ENCODE assay signal across 17 cellular contexts in the genomic region with DNA sequence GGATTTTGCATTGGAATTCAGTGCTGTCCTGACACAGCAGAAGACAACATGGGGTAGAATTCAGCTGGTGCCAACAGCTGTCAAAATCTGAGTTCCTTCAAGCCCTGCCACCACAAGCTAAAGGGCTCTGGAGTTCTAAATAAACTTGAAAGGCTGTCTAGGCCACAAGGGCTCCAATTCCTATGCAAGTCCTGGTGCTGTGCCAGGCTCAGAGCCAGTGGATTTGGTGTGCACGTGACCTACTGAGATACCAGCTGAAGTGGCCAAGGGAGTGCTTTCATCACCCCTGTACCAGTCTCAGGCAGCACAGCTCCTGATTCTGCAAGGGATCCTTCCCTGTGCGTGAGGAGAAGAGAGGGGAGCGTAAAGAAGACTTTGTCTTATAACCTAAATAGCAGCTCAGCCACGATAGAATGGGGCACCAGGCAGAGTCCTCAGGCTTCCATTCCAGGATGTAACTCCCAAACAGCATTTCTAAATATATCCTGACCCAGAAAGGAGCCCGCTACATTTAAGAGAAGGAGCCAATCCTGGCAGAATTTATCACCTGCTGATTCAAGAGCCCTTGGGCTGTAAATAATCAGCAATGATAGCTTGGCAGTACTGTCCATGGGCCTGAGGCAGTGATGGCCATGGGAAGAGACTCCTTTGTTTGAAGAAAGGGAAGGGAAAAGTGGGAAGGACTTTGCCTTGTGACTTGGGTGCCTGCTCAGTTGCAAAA.
"Had no signal": no experiment of that assay in that cellular context is flagged by ENCODE, and none has a peak within 500 bp of the region (broad histone marks: within the 10 kb centered on the region; RNA-seq: fewer than 3 reads in every experiment).

No MANE protein-coding gene starts in this region.

- H3K27me3 Mint-ChIP-seq: activated CD8-positive, alpha-beta T cell treated with anti-CD3 and anti-CD28 coated beads for 36 hours; stimulated activated naive CD8-positive, alpha-beta T cell treated with anti-CD3 and anti-CD28 coated beads, Interleukin-15, amount 100 ng/mL, for 72 hours had no signal

- H3K36me3 Mint-ChIP-seq: activated naive CD4-positive, alpha-beta T cell treated with anti-CD3 and anti-CD28 coated beads, Interleukin-2, amount 50 U/mL, for 72 hours; WTC11 had no signal

- DNase-seq: activated CD4-positive, alpha-beta T cell treated with anti-CD3 and anti-CD28 coated beads for 4 hours; activated CD8-positive, alpha-beta memory T cell treated with anti-CD3 and anti-CD28 coated beads, Interleukin-2, amount 50 U/mL, for 4 hours; activated CD8-positive, alpha-beta T cell treated with anti-CD3 and anti-CD28 coated beads for 36 hours; activated effector memory CD4-positive, alpha-beta T cell treated with anti-CD3 and anti-CD28 coated beads, Interleukin-2, amount 50 U/mL, for 16 hours; activated T-cell treated with anti-CD3 and anti-CD28 coated beads, Interleukin-2, amount 50 U/mL, for 48 hours; amniotic stem cell; brain microvascular endothelial cell; dermis blood vessel endothelial cell; endodermal cell; head of caudate nucleus; spleen; stimulated activated naive CD8-positive, alpha-beta T cell treated with anti-CD3 and anti-CD28 coated beads, Interleukin-15, amount 100 ng/mL, for 72 hours; T-helper 2 cell had no signal

- H3K27me3 ChIP-seq: brain microvascular endothelial cell, spleen had no signal

- H3K9me3 Mint-ChIP-seq: endodermal cell, WTC11 had no signal

- H3K4me3 ChIP-seq: prostate gland, spleen had no signal

- H3K9me3 ChIP-seq: prostate gland had no signal

- H3K4me1 ChIP-seq: prostate gland, spleen had no signal

- H3K27ac Mint-ChIP-seq: activated CD8-positive, alpha-beta T cell treated with anti-CD3 and anti-CD28 coated beads for 36 hours; activated naive CD4-positive, alpha-beta T cell treated with anti-CD3 and anti-CD28 coated beads, Interleukin-2, amount 50 U/mL, for 72 hours; endodermal cell; WTC11 had no signal

- ATAC-seq: activated CD8-positive, alpha-beta T cell treated with anti-CD3 and anti-CD28 coated beads for 36 hours; activated naive CD4-positive, alpha-beta T cell treated with anti-CD3 and anti-CD28 coated beads, Interleukin-2, amount 50 U/mL, for 72 hours; sciatic nerve; stimulated activated naive CD8-positive, alpha-beta T cell treated with anti-CD3 and anti-CD28 coated beads, Interleukin-15, amount 100 ng/mL, for 72 hours; WTC11 had no signal

- H3K4me1 Mint-ChIP-seq: endodermal cell; stimulated activated naive CD8-positive, alpha-beta T cell treated with anti-CD3 and anti-CD28 coated beads, Interleukin-15, amount 100 ng/mL, for 72 hours; WTC11 had no signal

- H3K27ac ChIP-seq: brain microvascular endothelial cell, prostate gland, spleen had no signal

- H3K4me3 Mint-ChIP-seq: activated CD8-positive, alpha-beta T cell treated with anti-CD3 and anti-CD28 coated beads for 36 hours; endodermal cell; stimulated activated naive CD8-positive, alpha-beta T cell treated with anti-CD3 and anti-CD28 coated beads, Interleukin-15, amount 100 ng/mL, for 72 hours; WTC11 had no signal

- H3K36me3 ChIP-seq: brain microvascular endothelial cell, prostate gland, spleen had no signal
